Comparison of ENCODE assay signal across 17 cellular contexts in genomic region chr5:130710596-130710995, GRCh38.
DNase-seq lines count a peak whose midpoint lies in the region; ATAC-seq and TF ChIP-seq lines count a peak whose summit lies in the region.
"Had no signal": no experiment of that assay in that cellular context is flagged by ENCODE, and none has a peak within 500 bp of the region (broad histone marks: within the 10 kb centered on the region; RNA-seq: fewer than 3 reads in every experiment).

No MANE protein-coding gene starts in this region.

- no peak for TF ChIP-seq CTCF in fibroblast of the aortic adventitia (IDR thresholded peaks at IDR 0.05; ENCODE audit: insufficient read depth, low read length)
- no peak for TF ChIP-seq CTCF in osteocyte (IDR thresholded peaks at IDR 0.05)

- peaks cover 46% of the 10 kb centered on the region for H3K4me1 Mint-ChIP-seq in osteocyte (ENCODE audit: unreplicated experiment)

- ATAC-seq in HG02763 (IDR thresholded peaks at IDR 0.05; ENCODE audit: unreplicated experiment): no peak
- no peak for ATAC-seq in HG03439 (IDR thresholded peaks at IDR 0.05; ENCODE audit: unreplicated experiment)
- ATAC-seq in HG03280 (IDR thresholded peaks at IDR 0.05; ENCODE audit: unreplicated experiment): no peak

- H3K4me3 Mint-ChIP-seq in osteocyte (ENCODE audit: unreplicated experiment): no peak overlapping the region
- H3K4me3 Mint-ChIP-seq: HFFc6 had no signal

- no peaks in the 10 kb centered on the region for H3K36me3 Mint-ChIP-seq in osteocyte (ENCODE audit: unreplicated experiment)

- no peaks in the 10 kb centered on the region for H3K27me3 Mint-ChIP-seq in osteocyte (ENCODE audit: unreplicated experiment)

- H3K9me3 Mint-ChIP-seq in osteocyte (ENCODE audit: unreplicated experiment): no peaks in the 10 kb centered on the region

- DNase-seq in EH (ENCODE audit: low read depth) (peak; percentile 27), amniotic epithelial cell (ENCODE audit: low read depth) (peak; percentile 73), fibroblast of the aortic adventitia (ENCODE audit: low read depth) (peak; percentile 11), osteocyte (ENCODE audit: extremely low spot score, unreplicated experiment) (no peak)
- DNase-seq in stimulated activated CD4-positive, alpha-beta T cell treated with anti-CD3 and anti-CD28 coated beads, Interleukin-4, amount 100 ng/mL, for 24 hours: no peak
- DNase-seq: activated gamma-delta T cell treated with Interleukin-2 at 50 U/mL for 16 hours, DMS153, HFFc6, NCI-H187, NCI-H524, nucleus accumbens, PC-9, spleen, SW 1271 had no signal

- H3K4me3 ChIP-seq in fibroblast of the aortic adventitia (ENCODE audit: low read depth, low read length): no peak overlapping the region
- H3K4me3 ChIP-seq: PC-9, spleen had no signal

- H3K27ac Mint-ChIP-seq in osteocyte (ENCODE audit: unreplicated experiment): peak overlapping the region; percentile 71
- H3K27ac Mint-ChIP-seq: HFFc6 had no signal

Comparison
In these comparisons a context has a peak if more than half of its experiments do, and no peak if none do; other contexts are left out.
1. DNase-seq: peak in EH (single experiment), amniotic epithelial cell (single experiment) and fibroblast of the aortic adventitia (single experiment); none in osteocyte (single experiment) and stimulated activated CD4-positive, alpha-beta T cell treated with anti-CD3 and anti-CD28 coated beads, Interleukin-4, amount 100 ng/mL, for 24 hours (single experiment).